ENCODE assay signal across 14 cellular contexts in genomic region chr7:148959726-148960125, GRCh38.
A peak's percentile ranks its signal among the peaks of the same experiment; 100 is the strongest.
DNase-seq lines count a peak whose midpoint lies in the region; ATAC-seq lines count a peak whose summit lies in the region.
"Had no signal": no experiment of that assay in that cellular context is flagged by ENCODE, and none has a peak within 500 bp of the region (broad histone marks: within the 10 kb centered on the region; RNA-seq: fewer than 3 reads in every experiment).

No MANE protein-coding gene starts in this region.

- H2AK5ac ChIP-seq in trophoblast cell (ENCODE audit: low read length), result no peak overlapping the region

- no peak overlapping the region for H3K23ac ChIP-seq in trophoblast cell (ENCODE audit: low read length)

- H2BK5ac ChIP-seq in trophoblast cell (ENCODE audit: low read depth, low read length, poor library complexity), result peak overlapping the region; percentile 16

- H3K4me2 ChIP-seq in trophoblast cell (ENCODE audit: low read length), result no peak overlapping the region

- peak overlapping the region; percentile 30 for H2BK12ac ChIP-seq in trophoblast cell (ENCODE audit: low read length)

- peak overlapping the region; percentile 66 for H4K91ac ChIP-seq in trophoblast cell (ENCODE audit: low read depth, low read length)

- H4K12ac ChIP-seq in trophoblast cell (ENCODE audit: low read depth, low read length), result no peak overlapping the region

- H3K4ac ChIP-seq in trophoblast cell (ENCODE audit: low read depth, low read length), result no peak overlapping the region

- H3K79me1 ChIP-seq in trophoblast cell (ENCODE audit: low read length), result peaks cover 4% of the 10 kb centered on the region

- H3K27me3 ChIP-seq in right cardiac atrium (ENCODE audit: control insufficient read depth, insufficient read depth) (no peaks in the 10 kb centered on the region), trophoblast cell (ENCODE audit: insufficient read depth, low read length) (no peaks in the 10 kb centered on the region)

- peak overlapping the region; percentile 1 for H2BK120ac ChIP-seq in trophoblast cell (ENCODE audit: insufficient read depth, low read length, poor library complexity)

- no peak overlapping the region for H3K9ac ChIP-seq in trophoblast cell (ENCODE audit: low read length)

- no peak overlapping the region for H3K4me3 ChIP-seq in right cardiac atrium (ENCODE audit: low read length)
- no peak overlapping the region for H3K4me3 ChIP-seq in trophoblast cell (ENCODE audit: low read depth, low read length)

- H3K4me3 Mint-ChIP-seq in T-helper 17 cell, result peak overlapping the region; percentile 21
- H3K4me3 Mint-ChIP-seq: B cell; CD4-positive, alpha-beta T cell; HFFc6 had no signal

- H3K79me2 ChIP-seq in trophoblast cell (ENCODE audit: control insufficient read depth, insufficient read depth, low read length, poor library complexity), result no peaks in the 10 kb centered on the region

- no peak overlapping the region for H3K27ac Mint-ChIP-seq in T-helper 17 cell
- H3K27ac Mint-ChIP-seq: B cell; CD4-positive, alpha-beta T cell; HFFc6 had no signal

- peak overlapping the region; percentile 29 for H4K8ac ChIP-seq in trophoblast cell (ENCODE audit: low read depth, low read length)

- H3K18ac ChIP-seq in trophoblast cell (ENCODE audit: low read length), result no peak overlapping the region

- ATAC-seq in right cardiac atrium, result no peak
- ATAC-seq in T-helper 17 cell, result no peak
- ATAC-seq in HG03442 (IDR thresholded peaks at IDR 0.05; ENCODE audit: unreplicated experiment), result no peak

- peak; percentile 7 for DNase-seq in cardiac septum (ENCODE audit: low spot score)
- no peak for DNase-seq in right cardiac atrium
- no peak for DNase-seq in T-helper 17 cell
- DNase-seq in trophoblast cell, result peak in 1 of 2 donors; percentile 71
- DNase-seq in GM19238 (ENCODE audit: insufficient read length, low spot score), result no peak
- DNase-seq in NCI-H774 (lab: John Stamatoyannopoulos, UW), result no peak
- DNase-seq: C1 segment of cervical spinal cord; Calu3; CD4-positive, alpha-beta T cell; DMS 273 treated with DMSO at 0.1 percent for 48 hours; HCEC 1CT; HFFc6 had no signal

- intact Hi-C loops in cardiac septum (cut with DNase I), result loop anchor here (5.0 to 10.0 kb wide), 3 partner anchors 102 to 457 kb away; no protein-coding TSS in a partner anchor
- intact Hi-C loops in right cardiac atrium (cut with DNase I), result loop anchor here (5.0 to 10.0 kb wide), 7 partner anchors 75 to 695 kb away; partner anchors contain the start of genes CUL1 (in 2 of the 4) and EZH2 (in 1 of the 4)

- no peak overlapping the region for H3K27ac ChIP-seq in right cardiac atrium (ENCODE audit: low read length)
- H3K27ac ChIP-seq in trophoblast cell (ENCODE audit: low read depth, low read length), result no peak overlapping the region

- peaks cover 13% of the 10 kb centered on the region for H3K4me1 Mint-ChIP-seq in T-helper 17 cell

- H3K4me1 ChIP-seq in right cardiac atrium (ENCODE audit: control insufficient read depth, insufficient read depth, low read length), result no peaks in the 10 kb centered on the region
- H3K4me1 ChIP-seq in trophoblast cell (ENCODE audit: control insufficient read depth in 1 of 2, insufficient read depth in 2 of 2, low read length in 2 of 2), result peaks cover 3 to 6% of the 10 kb centered on the region in 2 experiments

- H2AFZ ChIP-seq in trophoblast cell (ENCODE audit: insufficient read depth, low read length, poor library complexity), result no peak overlapping the region

- H3K14ac ChIP-seq in trophoblast cell (ENCODE audit: low read length), result peak overlapping the region; percentile 60

- no peaks in the 10 kb centered on the region for H3K36me3 ChIP-seq in trophoblast cell (ENCODE audit: control insufficient read depth in 1 of 2, insufficient read depth in 2 of 2, low read length in 2 of 2)

- H3K9me3 ChIP-seq in right cardiac atrium (ENCODE audit: control insufficient read depth, low read length) (no peaks in the 10 kb centered on the region), T-helper 17 cell (ENCODE audit: control insufficient read depth, low read length, poor library complexity, severe bottlenecking) (no peaks in the 10 kb centered on the region), trophoblast cell (ENCODE audit: insufficient read depth, low read depth, low read length) (no peaks in the 10 kb centered on the region)

- H3K27me3 Mint-ChIP-seq in T-helper 17 cell, result no peaks in the 10 kb centered on the region
- H3K27me3 Mint-ChIP-seq: B cell; CD4-positive, alpha-beta T cell had no signal

- 74% methylated on average over 3 of the region's 3 CpGs for WGBS in right cardiac atrium
- WGBS in trophoblast cell (ENCODE audit: extremely low coverage, insufficient coverage, insufficient read length), result no CpG with 5 or more reads among the region's 3 CpGs

- H3K36me3 Mint-ChIP-seq in T-helper 17 cell (ENCODE audit: low read depth), result no peaks in the 10 kb centered on the region
